In the genomic region with DNA sequence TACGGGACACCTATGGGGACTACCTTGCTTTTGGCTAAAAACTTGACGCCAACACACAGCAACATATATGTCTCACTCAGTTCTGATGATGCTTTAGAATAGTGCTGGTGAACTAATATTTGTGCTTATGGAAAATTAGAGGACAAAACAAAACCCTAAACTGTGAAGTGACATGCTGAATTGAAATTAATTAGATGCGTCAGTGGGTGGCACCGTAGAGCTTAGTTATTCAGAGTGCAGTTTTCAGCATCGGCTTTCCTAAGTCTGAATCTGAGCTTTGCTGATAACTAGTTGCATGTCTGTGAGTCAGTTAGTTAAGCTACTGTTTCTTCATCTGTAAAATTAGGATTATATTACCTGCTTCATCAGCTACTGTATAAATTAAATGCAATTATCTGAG, we compare ENCODE assay signal across 8 cellular contexts.
A peak's percentile ranks its signal among the peaks of the same experiment; 100 is the strongest.
DNase-seq lines count a peak whose midpoint lies in the region; ATAC-seq and TF ChIP-seq lines count a peak whose summit lies in the region.

No MANE protein-coding gene starts in this region.

- intact Hi-C loops in activated CD8-positive, alpha-beta T cell treated with anti-CD3 and anti-CD28 coated beads for 36 hours (cut with micrococcal nuclease): no loop called here

- H3K36me3 ChIP-seq in OCI-LY1 (ENCODE audit: insufficient read depth, low read length): no peaks in the 10 kb centered on the region

- no peak overlapping the region for H3K4me2 ChIP-seq in OCI-LY1 (ENCODE audit: low read length)

- no peaks in the 10 kb centered on the region for H3K27me3 Mint-ChIP-seq in activated CD8-positive, alpha-beta T cell treated with anti-CD3 and anti-CD28 coated beads for 36 hours

- no peaks in the 10 kb centered on the region for H3K9me3 ChIP-seq in OCI-LY1 (ENCODE audit: low read length)

- no peaks in the 10 kb centered on the region for H3K9me2 ChIP-seq in OCI-LY1 (ENCODE audit: low read depth, low read length)

- no peaks in the 10 kb centered on the region for H3K4me1 Mint-ChIP-seq in activated CD8-positive, alpha-beta T cell treated with anti-CD3 and anti-CD28 coated beads for 36 hours (ENCODE audit: low read depth)

- peaks cover 12% of the 10 kb centered on the region for H3K9me3 Mint-ChIP-seq in activated CD8-positive, alpha-beta T cell treated with anti-CD3 and anti-CD28 coated beads for 36 hours

- H3K79me2 ChIP-seq in OCI-LY1 (ENCODE audit: insufficient read depth, low read length): no peaks in the 10 kb centered on the region

- TF ChIP-seq CTCF in OCI-LY1 (IDR thresholded peaks at IDR 0.05; ENCODE audit: low read length): peak; percentile 29; the same call in 1 of the 2 replicates
- TF ChIP-seq CTCF in activated CD8-positive, alpha-beta T cell treated with anti-CD3 and anti-CD28 coated beads for 36 hours (IDR thresholded peaks at IDR 0.05): no peak

- CTCF ChIA-PET in activated CD8-positive, alpha-beta T cell treated with anti-CD3 and anti-CD28 coated beads for 36 hours (lab: Charles Lee): no interaction called here

- POLR2A ChIA-PET in activated CD8-positive, alpha-beta T cell treated with anti-CD3 and anti-CD28 coated beads for 36 hours (lab: Charles Lee): no interaction called here

- H3K36me3 Mint-ChIP-seq in activated CD8-positive, alpha-beta T cell treated with anti-CD3 and anti-CD28 coated beads for 36 hours (ENCODE audit: low read depth): no peaks in the 10 kb centered on the region

- H3K4me1 ChIP-seq in OCI-LY1 (ENCODE audit: insufficient read depth, low read length, severe bottlenecking): no peaks in the 10 kb centered on the region

- peak; percentile 88 for ATAC-seq in GM21360 (IDR thresholded peaks at IDR 0.05; ENCODE audit: unreplicated experiment)
- ATAC-seq in GM19467 (IDR thresholded peaks at IDR 0.05; ENCODE audit: unreplicated experiment): no peak
- ATAC-seq in activated CD8-positive, alpha-beta T cell treated with anti-CD3 and anti-CD28 coated beads for 36 hours: no peak

- no peak overlapping the region for H3K27ac Mint-ChIP-seq in activated CD8-positive, alpha-beta T cell treated with anti-CD3 and anti-CD28 coated beads for 36 hours

- H3F3A ChIP-seq in OCI-LY1 (ENCODE audit: insufficient read depth, low read length): no peaks in the 10 kb centered on the region

- no peak overlapping the region for H3K27ac ChIP-seq in OCI-LY1 (ENCODE audit: low read depth, low read length, poor library complexity, severe bottlenecking)

- no peaks in the 10 kb centered on the region for H4K20me1 ChIP-seq in OCI-LY1 (ENCODE audit: insufficient read depth, low read length)

- DNase-seq in COLO668 (lab: John Stamatoyannopoulos, UW; ENCODE audit: unreplicated experiment) (peak; percentile 22), iPS-NIHi11 (ENCODE audit: low spot score) (peak; percentile 8), SHP77 (lab: John Stamatoyannopoulos, UW) (no peak), OCI-M2 (lab: John Stamatoyannopoulos, UW; ENCODE audit: unreplicated experiment) (no peak)
- no peak for DNase-seq in activated CD8-positive, alpha-beta T cell treated with anti-CD3 and anti-CD28 coated beads for 36 hours

- H3K4me3 ChIP-seq in OCI-LY1 (ENCODE audit: low read depth, low read length, poor library complexity, severe bottlenecking): no peak overlapping the region

- no peak overlapping the region for H2AFZ ChIP-seq in OCI-LY1 (ENCODE audit: low read length)

- H3K9ac ChIP-seq in OCI-LY1 (ENCODE audit: low read length): no peak overlapping the region

- H3K4me3 Mint-ChIP-seq in activated CD8-positive, alpha-beta T cell treated with anti-CD3 and anti-CD28 coated beads for 36 hours: no peak overlapping the region

- no peaks in the 10 kb centered on the region for H3K27me3 ChIP-seq in OCI-LY1 (ENCODE audit: insufficient read depth, low read length)

Comparison
In these comparisons a context has a peak if more than half of its experiments do, and no peak if none do; other contexts are left out.
1. DNase-seq: peak in COLO668 (single experiment) and iPS-NIHi11 (single experiment); none in SHP77 (0 of 2), activated CD8-positive, alpha-beta T cell treated with anti-CD3 and anti-CD28 coated beads for 36 hours (single experiment) and OCI-M2 (single experiment).